Comparison of ENCODE assay signal across 17 cellular contexts in the genomic region with DNA sequence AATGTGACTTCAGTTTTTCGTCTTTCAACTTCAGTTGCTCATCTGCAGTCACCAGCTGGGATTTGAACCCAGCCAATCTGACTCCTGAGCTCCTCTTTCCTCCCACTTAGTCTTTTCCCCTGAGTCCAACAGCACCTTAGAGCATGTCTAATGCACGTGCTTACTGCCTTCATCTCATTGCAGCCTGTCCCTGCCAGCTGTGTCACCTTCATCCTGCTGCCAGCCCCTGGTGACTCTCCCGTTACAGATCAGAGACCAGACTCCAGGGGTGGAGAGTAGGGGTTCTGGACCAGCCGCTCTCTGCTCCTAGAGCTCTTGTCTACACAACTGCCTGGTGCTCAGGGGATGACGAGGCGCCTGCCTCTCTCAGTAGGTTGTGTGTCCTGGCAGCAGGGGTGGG.
DNase-seq lines count a peak whose midpoint lies in the region; ATAC-seq and TF ChIP-seq lines count a peak whose summit lies in the region.
"Had no signal": no experiment of that assay in that cellular context is flagged by ENCODE, and none has a peak within 500 bp of the region (broad histone marks: within the 10 kb centered on the region; RNA-seq: fewer than 3 reads in every experiment).

No MANE protein-coding gene starts in this region.

- H3K27me3 Mint-ChIP-seq in activated CD8-positive, alpha-beta T cell treated with anti-CD3 and anti-CD28 coated beads, Interleukin-2, amount 10 ng/mL, durations not matched to agents 7 days and 5 days (ENCODE audit: low read depth) = no peaks in the 10 kb centered on the region
- no peaks in the 10 kb centered on the region for H3K27me3 Mint-ChIP-seq in activated CD8-positive, alpha-beta T cell treated with anti-CD3 and anti-CD28 coated beads for 36 hours
- H3K27me3 Mint-ChIP-seq in glutamatergic neuron (ENCODE audit: unreplicated experiment) = peaks cover 15% of the 10 kb centered on the region
- H3K27me3 Mint-ChIP-seq in endodermal cell (ENCODE audit: insufficient read depth) = no peaks in the 10 kb centered on the region

- no peaks in the 10 kb centered on the region for H3K9me3 Mint-ChIP-seq in activated CD8-positive, alpha-beta T cell treated with anti-CD3 and anti-CD28 coated beads, Interleukin-2, amount 10 ng/mL, durations not matched to agents 7 days and 5 days (ENCODE audit: insufficient read depth)
- H3K9me3 Mint-ChIP-seq in activated CD8-positive, alpha-beta T cell treated with anti-CD3 and anti-CD28 coated beads for 36 hours = peaks cover 3% of the 10 kb centered on the region
- H3K9me3 Mint-ChIP-seq in glutamatergic neuron (ENCODE audit: unreplicated experiment) = peaks cover 5% of the 10 kb centered on the region
- no peaks in the 10 kb centered on the region for H3K9me3 Mint-ChIP-seq in stimulated activated effector memory CD8-positive, alpha-beta T cell treated with anti-CD3 and anti-CD28 coated beads, Interleukin-12 subunit alpha, Interleukin-12 subunit beta, amount 100 ng/mL, for 72 hours
- no peaks in the 10 kb centered on the region for H3K9me3 Mint-ChIP-seq in endodermal cell
- H3K9me3 Mint-ChIP-seq: CD8-positive, alpha-beta T cell; GM23338 had no signal

- peaks cover 35% of the 10 kb centered on the region for H3K36me3 Mint-ChIP-seq in activated CD8-positive, alpha-beta T cell treated with anti-CD3 and anti-CD28 coated beads, Interleukin-2, amount 10 ng/mL, durations not matched to agents 7 days and 5 days (ENCODE audit: low read depth)
- peaks cover 5% of the 10 kb centered on the region for H3K36me3 Mint-ChIP-seq in activated CD8-positive, alpha-beta T cell treated with anti-CD3 and anti-CD28 coated beads for 36 hours (ENCODE audit: low read depth)
- H3K36me3 Mint-ChIP-seq in glutamatergic neuron (ENCODE audit: unreplicated experiment) (peaks cover 12% of the 10 kb centered on the region), endodermal cell (ENCODE audit: low read depth) (peaks cover 9% of the 10 kb centered on the region)
- no peaks in the 10 kb centered on the region for H3K36me3 Mint-ChIP-seq in stimulated activated effector memory CD8-positive, alpha-beta T cell treated with anti-CD3 and anti-CD28 coated beads, Interleukin-12 subunit alpha, Interleukin-12 subunit beta, amount 100 ng/mL, for 72 hours

- no peak overlapping the region for H3K9ac ChIP-seq in endodermal cell (ENCODE audit: extremely low read depth, low read length, poor library complexity, severe bottlenecking)

- H3K4me3 Mint-ChIP-seq in activated CD8-positive, alpha-beta T cell treated with anti-CD3 and anti-CD28 coated beads, Interleukin-2, amount 10 ng/mL, durations not matched to agents 7 days and 5 days = no peak overlapping the region
- H3K4me3 Mint-ChIP-seq in activated CD8-positive, alpha-beta T cell treated with anti-CD3 and anti-CD28 coated beads for 36 hours = no peak overlapping the region
- no peak overlapping the region for H3K4me3 Mint-ChIP-seq in glutamatergic neuron (ENCODE audit: unreplicated experiment)
- no peak overlapping the region for H3K4me3 Mint-ChIP-seq in stimulated activated effector memory CD8-positive, alpha-beta T cell treated with anti-CD3 and anti-CD28 coated beads, Interleukin-12 subunit alpha, Interleukin-12 subunit beta, amount 100 ng/mL, for 72 hours
- no peak overlapping the region for H3K4me3 Mint-ChIP-seq in endodermal cell
- H3K4me3 Mint-ChIP-seq: CD8-positive, alpha-beta T cell; GM23338 had no signal

- H3K4me1 ChIP-seq in endodermal cell (ENCODE audit: control insufficient read depth, insufficient read depth, low read length) = no peaks in the 10 kb centered on the region

- DNase-seq in activated CD8-positive, alpha-beta T cell treated with anti-CD3 and anti-CD28 coated beads, Interleukin-2, amount 10 ng/mL, durations not matched to agents 7 days and 5 days = no peak
- DNase-seq in activated CD8-positive, alpha-beta T cell treated with anti-CD3 and anti-CD28 coated beads for 36 hours = no peak
- DNase-seq in glutamatergic neuron (no peak), retina (peak; percentile 49), middle frontal gyrus (ENCODE audit: extremely low spot score, low spot score) (no peak), endodermal cell (no peak)
- DNase-seq in stimulated activated effector memory CD8-positive, alpha-beta T cell treated with anti-CD3 and anti-CD28 coated beads, Interleukin-12 subunit alpha, Interleukin-12 subunit beta, amount 100 ng/mL, for 72 hours (ENCODE audit: low spot score in 2 of 2) = no peak
- DNase-seq: ACHN; CD8-positive, alpha-beta T cell; DMS79 treated with DMSO at 0.1 percent for 48 hours; GF-D8; IMR-90; Kasumi-1; NCI-H2081 treated with DMSO at 0.1 percent for 48 hours; NCI-H345; SIG-M5 had no signal

- no peaks in the 10 kb centered on the region for H3K36me3 ChIP-seq in endodermal cell (ENCODE audit: control insufficient read depth, insufficient read depth, low read length)

- POLR2A ChIA-PET in activated CD8-positive, alpha-beta T cell treated with anti-CD3 and anti-CD28 coated beads, Interleukin-2, amount 10 ng/mL, durations not matched to agents 7 days and 5 days (lab: Charles Lee) = no interaction called here
- POLR2A ChIA-PET in activated CD8-positive, alpha-beta T cell treated with anti-CD3 and anti-CD28 coated beads for 36 hours (lab: Charles Lee) = interaction anchor here (0.5 kb wide), 1 partner anchor 1240 kb away, joined by 4 read pairs; a partner anchor contains a TSS

- 73 to 78% methylated on average over 5 to 6 of the region's 6 CpGs for WGBS in endodermal cell (ENCODE audit: insufficient coverage in 1 of 2, insufficient read length in 1 of 2), 2 experiments

- intact Hi-C loops in activated CD8-positive, alpha-beta T cell treated with anti-CD3 and anti-CD28 coated beads for 36 hours (cut with micrococcal nuclease) = no loop called here

- no peak overlapping the region for H3K27ac ChIP-seq in endodermal cell (ENCODE audit: low read depth, low read length)

- no peak for ATAC-seq in activated CD8-positive, alpha-beta T cell treated with anti-CD3 and anti-CD28 coated beads, Interleukin-2, amount 10 ng/mL, durations not matched to agents 7 days and 5 days
- ATAC-seq in activated CD8-positive, alpha-beta T cell treated with anti-CD3 and anti-CD28 coated beads for 36 hours = no peak
- no peak for ATAC-seq in stimulated activated effector memory CD8-positive, alpha-beta T cell treated with anti-CD3 and anti-CD28 coated beads, Interleukin-12 subunit alpha, Interleukin-12 subunit beta, amount 100 ng/mL, for 72 hours
- ATAC-seq: CD8-positive, alpha-beta T cell; GM23338 had no signal

- CTCF ChIA-PET in activated CD8-positive, alpha-beta T cell treated with anti-CD3 and anti-CD28 coated beads, Interleukin-2, amount 10 ng/mL, durations not matched to agents 7 days and 5 days (lab: Charles Lee) = interaction anchor here (1.5 to 3.1 kb wide), 3 partner anchors 10 to 84 kb away, joined by 3 to 28 read pairs (median 16); no protein-coding TSS in a partner anchor
- CTCF ChIA-PET in activated CD8-positive, alpha-beta T cell treated with anti-CD3 and anti-CD28 coated beads for 36 hours (lab: Charles Lee) = interaction anchor here (1.6 to 3.7 kb wide), 4 partner anchors 11 to 82 kb away, joined by 5 to 26 read pairs (median 16); no protein-coding TSS in a partner anchor

- H3K4me3 ChIP-seq in endodermal cell (ENCODE audit: low read length) = no peak overlapping the region
- H3K4me3 ChIP-seq: GM23338 had no signal

- peaks cover 17% of the 10 kb centered on the region for H3K4me1 Mint-ChIP-seq in activated CD8-positive, alpha-beta T cell treated with anti-CD3 and anti-CD28 coated beads, Interleukin-2, amount 10 ng/mL, durations not matched to agents 7 days and 5 days (ENCODE audit: low read depth)
- H3K4me1 Mint-ChIP-seq in activated CD8-positive, alpha-beta T cell treated with anti-CD3 and anti-CD28 coated beads for 36 hours (ENCODE audit: low read depth) = peaks cover 17% of the 10 kb centered on the region
- H3K4me1 Mint-ChIP-seq in glutamatergic neuron (ENCODE audit: low read depth, unreplicated experiment) (peaks cover 14% of the 10 kb centered on the region), endodermal cell (no peaks in the 10 kb centered on the region)
- H3K4me1 Mint-ChIP-seq in stimulated activated effector memory CD8-positive, alpha-beta T cell treated with anti-CD3 and anti-CD28 coated beads, Interleukin-12 subunit alpha, Interleukin-12 subunit beta, amount 100 ng/mL, for 72 hours = peaks cover 42% of the 10 kb centered on the region

- no peaks in the 10 kb centered on the region for H3K9me3 ChIP-seq in endodermal cell (ENCODE audit: control insufficient read depth, low read length)

- peak overlapping the region; percentile 29 for H3K27ac Mint-ChIP-seq in activated CD8-positive, alpha-beta T cell treated with anti-CD3 and anti-CD28 coated beads, Interleukin-2, amount 10 ng/mL, durations not matched to agents 7 days and 5 days
- no peak overlapping the region for H3K27ac Mint-ChIP-seq in activated CD8-positive, alpha-beta T cell treated with anti-CD3 and anti-CD28 coated beads for 36 hours
- peak overlapping the region; percentile 16 for H3K27ac Mint-ChIP-seq in glutamatergic neuron (ENCODE audit: unreplicated experiment)
- H3K27ac Mint-ChIP-seq in stimulated activated effector memory CD8-positive, alpha-beta T cell treated with anti-CD3 and anti-CD28 coated beads, Interleukin-12 subunit alpha, Interleukin-12 subunit beta, amount 100 ng/mL, for 72 hours = no peak overlapping the region
- H3K27ac Mint-ChIP-seq in endodermal cell = no peak overlapping the region
- H3K27ac Mint-ChIP-seq: CD8-positive, alpha-beta T cell; GM23338 had no signal

- no peaks in the 10 kb centered on the region for H3K27me3 ChIP-seq in endodermal cell (ENCODE audit: control insufficient read depth, insufficient read depth, low read length, poor library complexity, severe bottlenecking)

- TF ChIP-seq CTCF in activated CD8-positive, alpha-beta T cell treated with anti-CD3 and anti-CD28 coated beads for 36 hours (IDR thresholded peaks at IDR 0.05) = no peak
- no peak for TF ChIP-seq CTCF in glutamatergic neuron (IDR thresholded peaks at IDR 0.05; ENCODE audit: partially characterized antibody, unreplicated experiment)
- TF ChIP-seq CTCF in endodermal cell (conservative IDR thresholded peaks at IDR 0.05) = no peak

Comparison
In these comparisons a context has a peak if more than half of its experiments do, and no peak if none do; other contexts are left out.
1. H3K27ac Mint-ChIP-seq: peak in activated CD8-positive, alpha-beta T cell treated with anti-CD3 and anti-CD28 coated beads, Interleukin-2, amount 10 ng/mL, durations not matched to agents 7 days and 5 days (single experiment) and glutamatergic neuron (single experiment); none in activated CD8-positive, alpha-beta T cell treated with anti-CD3 and anti-CD28 coated beads for 36 hours (single experiment), stimulated activated effector memory CD8-positive, alpha-beta T cell treated with anti-CD3 and anti-CD28 coated beads, Interleukin-12 subunit alpha, Interleukin-12 subunit beta, amount 100 ng/mL, for 72 hours (single experiment) and endodermal cell (single experiment).